Comparison of ENCODE assay signal across 8 cellular contexts in genomic region chr17:7548585-7549400, GRCh38. TPM values are rescaled to one million over a fixed set of nuclear protein-coding genes. Genes with fewer than 3 reads are reported as not detected.
DNase-seq lines count a peak whose midpoint lies in the region; ATAC-seq lines count a peak whose summit lies in the region.

Gene TNFSF12, plus strand, starts transcription at chr17:7549058. Its CDS starts 96 bp downstream, at chr17:7549154.

- peaks cover 2% of the 10 kb centered on the region for H3K27me3 Mint-ChIP-seq in activated CD4-positive, alpha-beta T cell treated with anti-CD3 and anti-CD28 coated beads, Interleukin-2, amount 10 ng/mL, durations not matched to agents 7 days and 5 days

- peak within 1 kb of the TSS; percentile 78 for H3K27ac ChIP-seq in effector memory CD4-positive, alpha-beta T cell (ENCODE audit: insufficient read depth, low read length, poor library complexity, severe bottlenecking)

- POLR2A ChIA-PET in activated CD4-positive, alpha-beta T cell treated with anti-CD3 and anti-CD28 coated beads, Interleukin-2, amount 10 ng/mL, durations not matched to agents 7 days and 5 days (lab: Charles Lee), result no interaction called here

- H3K4me1 ChIP-seq in effector memory CD4-positive, alpha-beta T cell (ENCODE audit: control insufficient read depth, insufficient read depth, low read length, poor library complexity, severe bottlenecking), result peaks cover 45% of the 10 kb centered on the region

- H3K4me3 Mint-ChIP-seq in activated CD4-positive, alpha-beta T cell treated with anti-CD3 and anti-CD28 coated beads, Interleukin-2, amount 10 ng/mL, durations not matched to agents 7 days and 5 days, result peak within 1 kb of the TSS; percentile 86

- H3K27me3 ChIP-seq in effector memory CD4-positive, alpha-beta T cell (replicated peaks; ENCODE audit: control insufficient read depth, insufficient read depth, low read length, poor library complexity, severe bottlenecking), result no peaks in the 10 kb centered on the region

- H3K27ac Mint-ChIP-seq in activated CD4-positive, alpha-beta T cell treated with anti-CD3 and anti-CD28 coated beads, Interleukin-2, amount 10 ng/mL, durations not matched to agents 7 days and 5 days, result peak within 1 kb of the TSS; percentile 90

- H3K9me3 Mint-ChIP-seq in activated CD4-positive, alpha-beta T cell treated with anti-CD3 and anti-CD28 coated beads, Interleukin-2, amount 10 ng/mL, durations not matched to agents 7 days and 5 days, result no peaks in the 10 kb centered on the region

- peaks cover 32% of the 10 kb centered on the region for H3K36me3 Mint-ChIP-seq in activated CD4-positive, alpha-beta T cell treated with anti-CD3 and anti-CD28 coated beads, Interleukin-2, amount 10 ng/mL, durations not matched to agents 7 days and 5 days (ENCODE audit: low read depth)

- ATAC-seq in GM18861 (IDR thresholded peaks at IDR 0.05; ENCODE audit: unreplicated experiment), result no peak

- no peaks in the 10 kb centered on the region for H3K9me3 ChIP-seq in effector memory CD4-positive, alpha-beta T cell (ENCODE audit: control insufficient read depth, low read length)

- no peaks in the 10 kb centered on the region for H3K36me3 ChIP-seq in effector memory CD4-positive, alpha-beta T cell (ENCODE audit: control insufficient read depth, insufficient read depth, low read length)

- peaks cover 55% of the 10 kb centered on the region for H3K4me1 Mint-ChIP-seq in activated CD4-positive, alpha-beta T cell treated with anti-CD3 and anti-CD28 coated beads, Interleukin-2, amount 10 ng/mL, durations not matched to agents 7 days and 5 days

- DNase-seq in activated T-cell treated with anti-CD3 and anti-CD28 coated beads for 1 hour (ENCODE audit: low read depth), result peak; percentile 51
- DNase-seq in activated T-cell treated with anti-CD3 and anti-CD28 coated beads for 4 hours, result no peak
- DNase-seq in activated CD4-positive, alpha-beta T cell treated with anti-CD3 and anti-CD28 coated beads, Interleukin-2, amount 10 ng/mL, durations not matched to agents 7 days and 5 days, result peak; percentile 69
- peak; percentile 33 to 43 (median 33) for DNase-seq in effector memory CD4-positive, alpha-beta T cell
- peak; percentile 50 for DNase-seq in medulla oblongata (ENCODE audit: extremely low spot score)
- peak; percentile 46 for DNase-seq in stimulated activated CD8-positive, alpha-beta memory T cell treated with anti-CD3 and anti-CD28 coated beads, Interleukin-4, amount 100 ng/mL, for 24 hours (ENCODE audit: low read depth)
- DNase-seq in SKM-1 (lab: John Stamatoyannopoulos, UW; ENCODE audit: unreplicated experiment), result no peak

- H3K4me3 ChIP-seq in effector memory CD4-positive, alpha-beta T cell (ENCODE audit: insufficient read depth, low read depth, low read length, poor library complexity, severe bottlenecking), result peak within 1 kb of the TSS; percentile 80

- CTCF ChIA-PET in activated CD4-positive, alpha-beta T cell treated with anti-CD3 and anti-CD28 coated beads, Interleukin-2, amount 10 ng/mL, durations not matched to agents 7 days and 5 days (lab: Charles Lee), result interaction anchor here (1.2 to 6.0 kb wide), 5 partner anchors 10 to 255 kb away, joined by 3 to 38 read pairs (median 4); partner anchors contain the start of genes SENP3 and TNFSF13

RNA-seq across cellular contexts. Expression of gene TNFSF12, which starts in this region (rescaled TPM):
- 10 to 100 TPM; 79.6 to 82.5 TPM for total RNA-seq in activated CD4-positive, alpha-beta T cell treated with anti-CD3 and anti-CD28 coated beads, Interleukin-2, amount 10 ng/mL, durations not matched to agents 7 days and 5 days

Comparison
In these comparisons a context has a peak if more than half of its experiments do, and no peak if none do; other contexts are left out.
1. DNase-seq: peak in activated T-cell treated with anti-CD3 and anti-CD28 coated beads for 1 hour (single experiment), activated CD4-positive, alpha-beta T cell treated with anti-CD3 and anti-CD28 coated beads, Interleukin-2, amount 10 ng/mL, durations not matched to agents 7 days and 5 days (single experiment), effector memory CD4-positive, alpha-beta T cell (3 of 3), medulla oblongata (single experiment) and stimulated activated CD8-positive, alpha-beta memory T cell treated with anti-CD3 and anti-CD28 coated beads, Interleukin-4, amount 100 ng/mL, for 24 hours (single experiment); none in activated T-cell treated with anti-CD3 and anti-CD28 coated beads for 4 hours (single experiment) and SKM-1 (single experiment).